Comparison of ENCODE assay signal across 12 cellular contexts in the genomic region with DNA sequence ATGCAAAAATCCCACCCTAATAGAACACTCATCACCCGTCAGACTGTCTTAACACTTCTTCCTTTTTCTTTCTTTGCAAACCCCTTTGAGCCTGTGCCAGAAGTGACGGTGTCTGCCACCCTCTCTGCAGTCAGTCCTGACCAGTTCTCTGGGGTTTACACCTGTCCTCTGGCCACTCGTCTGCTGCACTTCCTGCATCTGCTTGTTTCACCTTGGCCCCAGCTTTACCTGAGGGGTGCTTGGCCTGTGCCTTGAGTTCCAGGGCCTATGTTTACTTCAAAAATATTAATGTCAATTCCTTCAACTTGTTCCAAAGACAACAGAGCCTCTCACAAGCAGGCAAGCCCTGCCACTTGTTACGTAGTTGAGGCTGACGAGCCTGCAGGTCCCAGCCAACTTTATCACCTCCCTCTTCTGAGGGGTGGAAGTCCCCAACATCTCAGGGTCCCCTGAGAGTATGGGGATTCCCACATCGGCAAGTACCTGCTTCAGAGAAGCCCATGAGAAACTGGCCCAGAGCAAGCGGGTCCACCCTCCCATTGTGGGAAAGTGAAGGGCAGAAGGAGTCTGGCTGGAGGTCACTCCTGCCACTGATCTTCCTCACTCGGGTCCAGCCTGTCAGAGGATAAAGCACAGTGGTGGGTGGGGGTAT.
DNase-seq lines count a peak whose midpoint lies in the region; ATAC-seq and TF ChIP-seq lines count a peak whose summit lies in the region.
"Had no signal": no experiment of that assay in that cellular context is flagged by ENCODE, and none has a peak within 500 bp of the region (broad histone marks: within the 10 kb centered on the region; RNA-seq: fewer than 3 reads in every experiment).

No MANE protein-coding gene starts in this region.

- H3K4me1 Mint-ChIP-seq in effector memory CD8-positive, alpha-beta T cell (ENCODE audit: low read depth in 2 of 2), result no peaks in the 10 kb centered on the region

- no TSS peak for BruUV-seq in mammary epithelial cell (replicated peaks; lab: Mats Ljungman, UMichigan)

- H3K36me3 ChIP-seq in mammary epithelial cell (ENCODE audit: insufficient read depth, low read length) (no peaks in the 10 kb centered on the region), esophagus squamous epithelium (no peaks in the 10 kb centered on the region), SK-N-SH (replicated peaks in 1 of 2; ENCODE audit: control insufficient read depth in 1 of 2, insufficient read depth in 2 of 2, low read length in 1 of 2) (no peaks in the 10 kb centered on the region)

- H4K20me1 ChIP-seq in mammary epithelial cell (ENCODE audit: insufficient read depth, low read length), result no peaks in the 10 kb centered on the region
- H4K20me1 ChIP-seq in SK-N-SH (ENCODE audit: insufficient read depth), result no peaks in the 10 kb centered on the region

- H3K9me3 ChIP-seq in mammary epithelial cell (replicated peaks; ENCODE audit: insufficient read depth, low read length), result no peaks in the 10 kb centered on the region
- no peaks in the 10 kb centered on the region for H3K9me3 ChIP-seq in esophagus squamous epithelium
- H3K9me3 ChIP-seq in SK-N-SH, result no peaks in the 10 kb centered on the region

- H3K4me1 ChIP-seq in mammary epithelial cell (ENCODE audit: insufficient read depth, low read length), result no peaks in the 10 kb centered on the region
- peaks cover 0 to 13% (median 0%) of the 10 kb centered on the region in 3 donors for H3K4me1 ChIP-seq in esophagus squamous epithelium
- H3K4me1 ChIP-seq in SK-N-SH (ENCODE audit: control insufficient read depth in 1 of 2, insufficient read depth in 2 of 2, low read depth in 1 of 2, low read length in 1 of 2), result peaks cover 0 to 13% of the 10 kb centered on the region in 2 experiments; a peak in 1 of 4 replicates

- dilution Hi-C loops in mammary epithelial cell (cut with HindIII; ENCODE audit: low sequenced_read_pairs), result no loop called here

- H3K27ac ChIP-seq in mammary epithelial cell (ENCODE audit: insufficient read depth, low read depth, low read length) (no peak overlapping the region), esophagus squamous epithelium (no peak overlapping the region), SK-N-SH (ENCODE audit: low read depth in 2 of 2, low read length in 1 of 2) (no peak overlapping the region)
- H3K27ac ChIP-seq: HL-60 had no signal

- H3K4me2 ChIP-seq in mammary epithelial cell (ENCODE audit: insufficient read depth, low read depth, low read length), result no peak overlapping the region
- no peak overlapping the region for H3K4me2 ChIP-seq in SK-N-SH

- H3K4me3 Mint-ChIP-seq in effector memory CD8-positive, alpha-beta T cell, result no peak overlapping the region

- in situ Hi-C loops in mammary epithelial cell (cut with MboI; ENCODE audit: low sequenced_read_pairs in 2 of 2), result loop anchor here in 1 of 2 donors (25.0 kb wide), 1 partner anchor 179 kb away; no protein-coding TSS in a partner anchor

- H2AFZ ChIP-seq in mammary epithelial cell (ENCODE audit: low read depth, low read length), result no peak overlapping the region
- no peak overlapping the region for H2AFZ ChIP-seq in SK-N-SH (ENCODE audit: low read depth)

- peak overlapping the region in 1 of 2 donors; percentile 35 for H3K27ac Mint-ChIP-seq in effector memory CD8-positive, alpha-beta T cell

- ATAC-seq in GM19372 (IDR thresholded peaks at IDR 0.05; ENCODE audit: low read depth, unreplicated experiment), result peak; percentile 38
- ATAC-seq in HG03066 (IDR thresholded peaks at IDR 0.05; ENCODE audit: low read depth, unreplicated experiment), result peak; percentile 42
- peak; percentile 58 for ATAC-seq in effector memory CD8-positive, alpha-beta T cell (replicated peaks)

- H3K9ac ChIP-seq in mammary epithelial cell (ENCODE audit: insufficient read depth, low read length), result no peak overlapping the region
- H3K9ac ChIP-seq in SK-N-SH, result no peak overlapping the region

- TF ChIP-seq RAD21 in SK-N-SH (IDR thresholded peaks at IDR 0.05; ENCODE audit: low read length), result no peak

- H3K27me3 ChIP-seq in mammary epithelial cell (ENCODE audit: insufficient read depth, low read length), result peaks cover 4% of the 10 kb centered on the region
- peaks cover 0 to 11% (median 0%) of the 10 kb centered on the region in 4 donors for H3K27me3 ChIP-seq in esophagus squamous epithelium
- H3K27me3 ChIP-seq in SK-N-SH (ENCODE audit: insufficient read depth), result peaks cover 33% of the 10 kb centered on the region

- intact Hi-C loops in mammary epithelial cell (cut with micrococcal nuclease), result no loop called here
- intact Hi-C loops in esophagus squamous epithelium (cut with DNase I), result loop anchor here (10.0 kb wide), 1 partner anchor 171 kb away; no protein-coding TSS in a partner anchor

- DNase-seq in GM12865 (ENCODE audit: low read depth) (peak; percentile 90), mammary epithelial cell (no peak), esophagus squamous epithelium (lab: John Stamatoyannopoulos, UW) (no peak), SK-N-SH (no peak), SW 1271 (lab: John Stamatoyannopoulos, UW) (no peak)
- DNase-seq in effector memory CD8-positive, alpha-beta T cell, result peak in 1 of 3 experiments; percentile 0
- DNase-seq: aorta; DND-41; stimulated activated CD4-positive, alpha-beta T cell treated with anti-CD3 and anti-CD28 coated beads, Interleukin-4, amount 100 ng/mL, for 1 hour had no signal

- no peak for TF ChIP-seq EP300 in SK-N-SH (IDR thresholded peaks at IDR 0.05; ENCODE audit: borderline replicate concordance in 1 of 2, low read depth in 1 of 2, low read length in 1 of 2)

- POLR2A ChIA-PET in SK-N-SH (lab: Yijun Ruan, JAX), result no interaction called here

- peak overlapping the region; percentile 29 for H3K4me3 ChIP-seq in GM12865 (ENCODE audit: low read depth, low read length)
- no peak overlapping the region for H3K4me3 ChIP-seq in mammary epithelial cell (replicated peaks in 1 of 3; ENCODE audit: insufficient read depth in 1 of 3, low read depth in 2 of 3, low read length in 3 of 3)
- no peak overlapping the region for H3K4me3 ChIP-seq in esophagus squamous epithelium
- H3K4me3 ChIP-seq in SK-N-SH (ENCODE audit: low read depth in 2 of 2, low read length in 1 of 2), result no peak overlapping the region

- 70% methylated on average over 8 of the region's 8 CpGs for WGBS in mammary epithelial cell (ENCODE audit: low coverage, missing lambda C conversion rate)
- 70 to 83% methylated on average over 4 to 7 of the region's 8 CpGs for WGBS in esophagus squamous epithelium, 2 donors
- 16% methylated on average over 8 of the region's 8 CpGs for WGBS in SK-N-SH (ENCODE audit: low lambda C conversion rate)

- no peak for TF ChIP-seq POLR2A in esophagus squamous epithelium (IDR thresholded peaks at IDR 0.05)

- H3K9me2 ChIP-seq in SK-N-SH, result no peaks in the 10 kb centered on the region

- H3K79me2 ChIP-seq in mammary epithelial cell (ENCODE audit: insufficient read depth, low read length) (no peaks in the 10 kb centered on the region), SK-N-SH (ENCODE audit: insufficient read depth) (no peaks in the 10 kb centered on the region)

- no peaks in the 10 kb centered on the region for H3K27me3 Mint-ChIP-seq in effector memory CD8-positive, alpha-beta T cell

- CTCF ChIA-PET in mammary epithelial cell (lab: Charles Lee; ENCODE audit: low non-redundant PET), result interaction anchor here (0.6 kb wide), 1 partner anchor 162 kb away, joined by 3 read pairs; no protein-coding TSS in a partner anchor
- CTCF ChIA-PET in SK-N-SH (lab: Yijun Ruan, JAX), result interaction anchor here (0.6 to 1.0 kb wide), 3 partner anchors 173 to 672 kb away, joined by 3 to 6 read pairs (median 3); no protein-coding TSS in a partner anchor

- TF ChIP-seq CTCF in GM12865 (IDR thresholded peaks at IDR 0.05; ENCODE audit: insufficient read depth, low read depth, low read length, missing control alignments), result no peak
- no peak for TF ChIP-seq CTCF in mammary epithelial cell (conservative IDR thresholded peaks at IDR 0.05 in 1 of 2, IDR thresholded peaks at IDR 0.05 in 1 of 2; ENCODE audit: extremely low read depth in 1 of 2, insufficient read depth in 1 of 2, low read depth in 1 of 2, low read length in 2 of 2)
- TF ChIP-seq CTCF in esophagus squamous epithelium (IDR thresholded peaks at IDR 0.05), result no peak
- TF ChIP-seq CTCF in SK-N-SH (IDR thresholded peaks at IDR 0.05), result no peak

- no peaks in the 10 kb centered on the region for H3K9me3 Mint-ChIP-seq in effector memory CD8-positive, alpha-beta T cell

- no peaks in the 10 kb centered on the region for H3F3A ChIP-seq in SK-N-SH (replicated peaks; ENCODE audit: insufficient read depth)

- H3K36me3 Mint-ChIP-seq in effector memory CD8-positive, alpha-beta T cell (ENCODE audit: insufficient read depth), result no peaks in the 10 kb centered on the region

TF ChIP-seq in SK-N-SH, 30 proteins besides CTCF, POLR2A, EP300 and RAD21 (continues in another document):
- TF ChIP-seq NRF1 (IDR thresholded peaks at IDR 0.05; ENCODE audit: low read depth, low read length) (no peak), FOXM1 (IDR thresholded peaks at IDR 0.05; ENCODE audit: low read depth) (no peak), GABPA (IDR thresholded peaks at IDR 0.05; ENCODE audit: low read depth) (no peak), SMC3 (IDR thresholded peaks at IDR 0.05; ENCODE audit: low read depth, low read length) (no peak), MXI1 (IDR thresholded peaks at IDR 0.05; ENCODE audit: low read depth, low read length) (no peak), NFIC (IDR thresholded peaks at IDR 0.05; ENCODE audit: borderline replicate concordance) (no peak), USF1 (IDR thresholded peaks at IDR 0.05; ENCODE audit: borderline replicate concordance, low read depth) (no peak), MEF2A (IDR thresholded peaks at IDR 0.05; ENCODE audit: borderline replicate concordance, low read depth) (no peak), YY1 (IDR thresholded peaks at IDR 0.05; ENCODE audit: low read depth) (no peak), TCF12 (IDR thresholded peaks at IDR 0.05) (no peak)
- TF ChIP-seq, protein P1, sequence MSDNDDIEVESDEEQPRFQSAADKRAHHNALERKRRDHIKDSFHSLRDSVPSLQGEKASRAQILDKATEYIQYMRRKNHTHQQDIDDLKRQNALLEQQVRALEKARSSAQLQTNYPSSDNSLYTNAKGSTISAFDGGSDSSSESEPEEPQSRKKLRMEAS (IDR thresholded peaks at IDR 0.05; ENCODE audit: low read depth), result no peak
